8 cellular contexts compared by ENCODE assay signal in genomic region chr2:42663106-42663755, GRCh38.
DNase-seq lines count a peak whose midpoint lies in the region; ATAC-seq, FAIRE-seq and TF ChIP-seq lines count a peak whose summit lies in the region.

No MANE protein-coding gene starts in this region.

- CTCF ChIA-PET in A673 (lab: Charles Lee), result interaction anchor here (0.6 to 0.9 kb wide), 2 partner anchors 63 to 623 kb away, joined by 4 to 5 read pairs; no protein-coding TSS in a partner anchor

- POLR2A ChIA-PET in A673 (lab: Charles Lee; ENCODE audit: low non-redundant PET), result no interaction called here

- in situ Hi-C loops in brain microvascular endothelial cell (cut with HindIII; ENCODE audit: low pct_ligation_motif_present, low sequenced_read_pairs), result no loop called here

- H3K27ac ChIP-seq in A673 (ENCODE audit: low read depth, low read length, poor library complexity, severe bottlenecking), result no peak overlapping the region
- no peak overlapping the region for H3K27ac ChIP-seq in brain microvascular endothelial cell

- no TSS peak for BruUV-seq in A673 (replicated peaks; lab: Mats Ljungman, UMichigan)

- no peaks in the 10 kb centered on the region for H3K9me3 ChIP-seq in A673 (ENCODE audit: low read depth, low read length, poor library complexity, severe bottlenecking)

- ATAC-seq in GM18505 (IDR thresholded peaks at IDR 0.05; ENCODE audit: unreplicated experiment), result peak; percentile 82
- peak; percentile 68 for ATAC-seq in HG03039 (IDR thresholded peaks at IDR 0.05; ENCODE audit: unreplicated experiment)

- peak; percentile 83 for DNase-seq in A673 (ENCODE audit: low spot score)
- DNase-seq in NCI-H2081 (lab: John Stamatoyannopoulos, UW), result peak; percentile 79 to 80
- DNase-seq in brain microvascular endothelial cell, result peak; percentile 61
- DNase-seq in inferior parietal cortex (ENCODE audit: extremely low spot score), result peak; percentile 82
- peak; percentile 13 to 40 (median 22) for DNase-seq in stimulated activated CD4-positive, alpha-beta T cell treated with anti-CD3 and anti-CD28 coated beads, Interleukin-1b, Interleukin-23, amount 100 ng/mL, for 24 hours (ENCODE audit: low read depth in 4 of 4, low spot score in 1 of 4)

- peak; percentile 94 for FAIRE-seq in TTC549 (lab: Jason Lieb, UNC)

- peaks cover 4% of the 10 kb centered on the region for H3K4me1 ChIP-seq in A673 (ENCODE audit: insufficient read depth, low read length, poor library complexity, severe bottlenecking)

- H3K27me3 ChIP-seq in A673 (replicated peaks; ENCODE audit: insufficient read depth, low read depth, low read length, poor library complexity) (no peaks in the 10 kb centered on the region), brain microvascular endothelial cell (replicated peaks) (no peaks in the 10 kb centered on the region)

- no peak overlapping the region for H3K4me3 ChIP-seq in A673 (ENCODE audit: low read depth, low read length, poor library complexity, severe bottlenecking)
- H3K4me3 ChIP-seq in brain microvascular endothelial cell (ENCODE audit: low read depth, low read length), result no peak overlapping the region

- peak; percentile 99 for TF ChIP-seq CTCF in A673 (conservative IDR thresholded peaks at IDR 0.05; ENCODE audit: low read depth, low read length)
- peak; percentile 100 for TF ChIP-seq CTCF in brain microvascular endothelial cell (IDR thresholded peaks at IDR 0.05; ENCODE audit: low read depth, low read length, missing control alignments)

- intact Hi-C loops in A673 (cut with micrococcal nuclease; ENCODE audit: unreplicated experiment), result loop anchor here (1.0 to 10.0 kb wide), 5 partner anchors 150 to 808 kb away; no protein-coding TSS in a partner anchor

- H3K36me3 ChIP-seq in A673 (ENCODE audit: insufficient read depth, low read length, poor library complexity, severe bottlenecking) (no peaks in the 10 kb centered on the region), brain microvascular endothelial cell (replicated peaks) (no peaks in the 10 kb centered on the region)

- TF ChIP-seq POLR2A in GM18505 (IDR thresholded peaks at IDR 0.05; ENCODE audit: borderline replicate concordance, extremely low read depth, insufficient read depth, insufficient read length), result no peak

Comparison
In these comparisons a context has a peak if more than half of its experiments do, and no peak if none do; other contexts are left out.
1. DNase-seq: peak in every context shown above with its lines; median percentile 83 in A673; 82 in inferior parietal cortex; 80 in NCI-H2081; 61 in brain microvascular endothelial cell; 22 in stimulated activated CD4-positive, alpha-beta T cell treated with anti-CD3 and anti-CD28 coated beads, Interleukin-1b, Interleukin-23, amount 100 ng/mL, for 24 hours.